ENCODE assay signal across 18 cellular contexts in genomic region chr6:35312763-35313125, GRCh38. TPM values are rescaled to one million over a fixed set of nuclear protein-coding genes. Genes with fewer than 3 reads are reported as not detected.
DNase-seq lines count a peak whose midpoint lies in the region; ATAC-seq and TF ChIP-seq lines count a peak whose summit lies in the region.
"Had no signal": no experiment of that assay in that cellular context is flagged by ENCODE, and none has a peak within 500 bp of the region (broad histone marks: within the 10 kb centered on the region; RNA-seq: fewer than 3 reads in every experiment).

No MANE protein-coding gene starts in this region.

- CTCF ChIA-PET in activated CD4-positive, alpha-beta T cell treated with anti-CD3 and anti-CD28 coated beads, Interleukin-2, amount 10 ng/mL, durations not matched to agents 7 days and 5 days (lab: Charles Lee) = interaction anchor here (0.5 to 1.7 kb wide), 7 partner anchors 13 to 278 kb away, joined by 3 to 5 read pairs (median 4); partner anchors contain the start of gene DEF6

- H3K27me3 ChIP-seq in Loucy (ENCODE audit: insufficient read depth, low read length, poor library complexity, severe bottlenecking) = no peaks in the 10 kb centered on the region
- H3K27me3 ChIP-seq in spleen (replicated peaks in 1 of 7) = no peaks in the 10 kb centered on the region
- H3K27me3 ChIP-seq: uterus had no signal

- H3K79me2 ChIP-seq in Loucy (ENCODE audit: insufficient read depth, low read length) = peaks cover 71% of the 10 kb centered on the region

- H3K36me3 Mint-ChIP-seq in activated CD4-positive, alpha-beta T cell treated with anti-CD3 and anti-CD28 coated beads, Interleukin-2, amount 10 ng/mL, durations not matched to agents 7 days and 5 days (ENCODE audit: low read depth) = peaks cover 84% of the 10 kb centered on the region
- H3K36me3 Mint-ChIP-seq in activated naive CD4-positive, alpha-beta T cell treated with anti-CD3 and anti-CD28 coated beads, Interleukin-2, amount 50 U/mL, for 72 hours = peaks cover 20 to 63% of the 10 kb centered on the region in 2 donors

- 47 to 68% (median 49%) methylated on average over 3 of the region's 3 CpGs for WGBS in spleen, 5 donors

- no peaks in the 10 kb centered on the region for H4K20me1 ChIP-seq in Loucy (ENCODE audit: insufficient read depth, low read length, poor library complexity, severe bottlenecking)

- no peaks in the 10 kb centered on the region for H3F3A ChIP-seq in Loucy (ENCODE audit: low read depth)

- no peaks in the 10 kb centered on the region for H3K27me3 Mint-ChIP-seq in activated CD4-positive, alpha-beta T cell treated with anti-CD3 and anti-CD28 coated beads, Interleukin-2, amount 10 ng/mL, durations not matched to agents 7 days and 5 days

- no peak for TF ChIP-seq CTCF in Loucy (conservative IDR thresholded peaks at IDR 0.05; ENCODE audit: low read length)
- TF ChIP-seq CTCF in spleen (IDR thresholded peaks at IDR 0.05 in 8 of 11, conservative IDR thresholded peaks at IDR 0.05 in 3 of 11) = no peak

- H3K4me1 Mint-ChIP-seq in activated CD4-positive, alpha-beta T cell treated with anti-CD3 and anti-CD28 coated beads, Interleukin-2, amount 10 ng/mL, durations not matched to agents 7 days and 5 days = peaks cover 82% of the 10 kb centered on the region

- H3K4me3 ChIP-seq in Loucy (ENCODE audit: low read length, poor library complexity, severe bottlenecking) (peak overlapping the region; percentile 68), spleen (peak overlapping the region in 1 of 8 donors; percentile 57)
- H3K4me3 ChIP-seq: skin epidermis, uterus had no signal

- H3K27ac ChIP-seq in spleen = peak overlapping the region in 7 of 8 donors; percentile 20 to 92 (median 84)
- H3K27ac ChIP-seq: uterus had no signal

- peak overlapping the region; percentile 93 for H3K27ac Mint-ChIP-seq in activated CD4-positive, alpha-beta T cell treated with anti-CD3 and anti-CD28 coated beads, Interleukin-2, amount 10 ng/mL, durations not matched to agents 7 days and 5 days
- peak overlapping the region; percentile 58 to 88 for H3K27ac Mint-ChIP-seq in activated naive CD4-positive, alpha-beta T cell treated with anti-CD3 and anti-CD28 coated beads, Interleukin-2, amount 50 U/mL, for 72 hours
- H3K27ac Mint-ChIP-seq: HFFc6 had no signal

- no peak overlapping the region for H2AFZ ChIP-seq in Loucy (ENCODE audit: low read length)

- peak overlapping the region; percentile 30 for H3K4me3 Mint-ChIP-seq in activated CD4-positive, alpha-beta T cell treated with anti-CD3 and anti-CD28 coated beads, Interleukin-2, amount 10 ng/mL, durations not matched to agents 7 days and 5 days
- H3K4me3 Mint-ChIP-seq: HFFc6 had no signal

- H3K9me2 ChIP-seq in Loucy (replicated peaks; ENCODE audit: low read depth, low read length) = no peaks in the 10 kb centered on the region

- no peak for ATAC-seq in activated naive CD4-positive, alpha-beta T cell treated with anti-CD3 and anti-CD28 coated beads, Interleukin-2, amount 50 U/mL, for 72 hours
- no peak for ATAC-seq in HG02870 (IDR thresholded peaks at IDR 0.05; ENCODE audit: unreplicated experiment)
- ATAC-seq: left colon had no signal

- intact Hi-C loops in spleen (cut with DNase I; ENCODE audit: low total_unique reads) = no loop called here

- no peak for DNase-seq in activated CD4-positive, alpha-beta T cell treated with anti-CD3 and anti-CD28 coated beads, Interleukin-2, amount 10 ng/mL, durations not matched to agents 7 days and 5 days
- no peak for DNase-seq in activated CD4-positive, alpha-beta T cell treated with anti-CD3 and anti-CD28 coated beads, Interleukin-2, amount 50 U/mL, for 48 hours
- no peak for DNase-seq in activated naive CD4-positive, alpha-beta T cell treated with anti-CD3 and anti-CD28 coated beads, Interleukin-2, amount 50 U/mL, for 72 hours (ENCODE audit: low spot score in 2 of 2)
- DNase-seq in spleen = no peak
- no peak for DNase-seq in G401 (ENCODE audit: low spot score)
- DNase-seq in SKM-1 (lab: John Stamatoyannopoulos, UW; ENCODE audit: unreplicated experiment) = no peak
- DNase-seq: ACHN, caudate nucleus, HFFc6, left colon, NCI-H1436 treated with DMSO at 0.1 percent for 48 hours, NCI-H345, posterior cingulate gyrus, SHP77 treated with DMSO at 0.1 percent for 48 hours, uterus had no signal

- H3K9me3 ChIP-seq in Loucy (ENCODE audit: insufficient read depth, low read depth, low read length) (no peaks in the 10 kb centered on the region), spleen (no peaks in the 10 kb centered on the region)
- H3K9me3 ChIP-seq: uterus had no signal

- peak overlapping the region; percentile 82 for H3K4me2 ChIP-seq in Loucy (ENCODE audit: low read depth, low read length, poor library complexity, severe bottlenecking)

- H3K4me1 ChIP-seq in Loucy (ENCODE audit: insufficient read depth, low read length, poor library complexity, severe bottlenecking) = peaks cover 56% of the 10 kb centered on the region
- H3K4me1 ChIP-seq in spleen = peaks cover 25 to 79% (median 49%) of the 10 kb centered on the region in 6 donors

- POLR2A ChIA-PET in activated CD4-positive, alpha-beta T cell treated with anti-CD3 and anti-CD28 coated beads, Interleukin-2, amount 10 ng/mL, durations not matched to agents 7 days and 5 days (lab: Charles Lee) = no interaction called here

- TF ChIP-seq POLR2A in spleen (IDR thresholded peaks at IDR 0.05) = no peak

- peak overlapping the region; percentile 74 for H3K9ac ChIP-seq in Loucy (ENCODE audit: low read depth, low read length, poor library complexity, severe bottlenecking)

- no peaks in the 10 kb centered on the region for H3K9me3 Mint-ChIP-seq in activated CD4-positive, alpha-beta T cell treated with anti-CD3 and anti-CD28 coated beads, Interleukin-2, amount 10 ng/mL, durations not matched to agents 7 days and 5 days
- H3K9me3 Mint-ChIP-seq in activated naive CD4-positive, alpha-beta T cell treated with anti-CD3 and anti-CD28 coated beads, Interleukin-2, amount 50 U/mL, for 72 hours = no peaks in the 10 kb centered on the region
- H3K9me3 Mint-ChIP-seq: HFFc6 had no signal

- in situ Hi-C loops in G401 (cut with HindIII; ENCODE audit: low sequenced_read_pairs) = no loop called here

- H3K36me3 ChIP-seq in Loucy (ENCODE audit: insufficient read depth, low read length) = peaks cover 15% of the 10 kb centered on the region; the same call in 1 of the 2 replicates
- H3K36me3 ChIP-seq in spleen = peaks cover 0 to 68% (median 15%) of the 10 kb centered on the region in 6 donors
- H3K36me3 ChIP-seq: uterus had no signal

RNA-seq across cellular contexts. Expression of gene DEF6, which starts 15.1 kb away (rescaled TPM):
- total RNA-seq in activated CD4-positive, alpha-beta T cell treated with anti-CD3 and anti-CD28 coated beads, Interleukin-2, amount 10 ng/mL, durations not matched to agents 7 days and 5 days = 100 to 1,000 TPM; 186 to 219 TPM
- total RNA-seq in activated naive CD4-positive, alpha-beta T cell treated with anti-CD3 and anti-CD28 coated beads, Interleukin-2, amount 50 U/mL, for 72 hours = 100 to 1,000 TPM; 107 to 156 TPM
- total RNA-seq in spleen = 10 to 100 TPM; 57.9 to 89.0 (median 72.1) TPM
- polyA plus RNA-seq in spleen = 100 to 1,000 TPM in 1 of 3 donors, 10 to 100 TPM in 2; 63.2 to 132 (median 74.3) TPM
- total RNA-seq in G401 (2014; rRNA removed; shearing (Covaris generic)) = 11.3 and 12.6 TPM in 2 replicates

RNA-seq across cellular contexts. Expression of gene PPARD, which starts 29.6 kb away (rescaled TPM):
- total RNA-seq in activated CD4-positive, alpha-beta T cell treated with anti-CD3 and anti-CD28 coated beads, Interleukin-2, amount 10 ng/mL, durations not matched to agents 7 days and 5 days = 10 to 100 TPM; 24.4 to 25.8 TPM
- 10 to 100 TPM; 23.2 to 25.1 TPM for total RNA-seq in activated naive CD4-positive, alpha-beta T cell treated with anti-CD3 and anti-CD28 coated beads, Interleukin-2, amount 50 U/mL, for 72 hours
- 10 to 100 TPM; 24.5 to 37.4 (median 34.9) TPM for total RNA-seq in spleen
- 10 to 100 TPM in 2 of 3 donors, 1 to 10 TPM in 1; 9.4 to 16.8 (median 12.7) TPM for polyA plus RNA-seq in spleen
- 2.8 and 4.2 TPM in 2 replicates for total RNA-seq in G401 (2014; rRNA removed; shearing (Covaris generic))

RNA-seq across cellular contexts. Expression of gene ZNF76, which starts 53.2 kb away (rescaled TPM):
- 10 to 100 TPM; 41.1 to 42.4 TPM for total RNA-seq in activated CD4-positive, alpha-beta T cell treated with anti-CD3 and anti-CD28 coated beads, Interleukin-2, amount 10 ng/mL, durations not matched to agents 7 days and 5 days
- 10 to 100 TPM; 48.6 to 55.7 TPM for total RNA-seq in activated naive CD4-positive, alpha-beta T cell treated with anti-CD3 and anti-CD28 coated beads, Interleukin-2, amount 50 U/mL, for 72 hours
- 10 to 100 TPM; 51.6 to 80.0 (median 60.9) TPM for total RNA-seq in spleen
- polyA plus RNA-seq in spleen = 10 to 100 TPM; 25.6 to 54.9 (median 40.9) TPM
- total RNA-seq in G401 (2014; rRNA removed; shearing (Covaris generic)) = 18.6 and 26.0 TPM in 2 replicates
